ENCODE assay signal across 23 cellular contexts in genomic region chr1:98386675-98387440, GRCh38.
DNase-seq lines count a peak whose midpoint lies in the region; ATAC-seq and TF ChIP-seq lines count a peak whose summit lies in the region.
"Had no signal": no experiment of that assay in that cellular context is flagged by ENCODE, and none has a peak within 500 bp of the region (broad histone marks: within the 10 kb centered on the region; RNA-seq: fewer than 3 reads in every experiment).

No MANE protein-coding gene starts in this region.

- H3K36me3 ChIP-seq in DND-41 (ENCODE audit: insufficient read depth, low read length) (no peaks in the 10 kb centered on the region), mammary epithelial cell (ENCODE audit: insufficient read depth, low read length) (no peaks in the 10 kb centered on the region), spleen (no peaks in the 10 kb centered on the region)
- H3K36me3 ChIP-seq: heart left ventricle, left lung, vagina had no signal

- H2AFZ ChIP-seq in DND-41 (ENCODE audit: low read depth, low read length) (peak overlapping the region; percentile 68), mammary epithelial cell (ENCODE audit: low read depth, low read length) (peak overlapping the region; percentile 63)

- H3K79me2 ChIP-seq in DND-41 (ENCODE audit: insufficient read depth, low read length) (no peaks in the 10 kb centered on the region), mammary epithelial cell (ENCODE audit: insufficient read depth, low read length) (no peaks in the 10 kb centered on the region)

- H3K4me1 ChIP-seq in DND-41 (ENCODE audit: insufficient read depth, low read length) (peaks cover 55% of the 10 kb centered on the region), mammary epithelial cell (ENCODE audit: insufficient read depth, low read length) (peaks cover 52% of the 10 kb centered on the region), spleen (peaks cover 0 to 22% (median 6%) of the 10 kb centered on the region in 6 donors)

- in situ Hi-C loops in mammary epithelial cell (cut with MboI; ENCODE audit: low sequenced_read_pairs in 2 of 2) = no loop called here

- dilution Hi-C loops in mammary epithelial cell (cut with HindIII; ENCODE audit: low sequenced_read_pairs) = no loop called here

- H3K27me3 ChIP-seq in DND-41 (ENCODE audit: insufficient read depth, low read length, poor library complexity) = no peaks in the 10 kb centered on the region
- H3K27me3 ChIP-seq in mammary epithelial cell (ENCODE audit: insufficient read depth, low read length) = no peaks in the 10 kb centered on the region
- H3K27me3 ChIP-seq in spleen (replicated peaks in 1 of 7) = no peaks in the 10 kb centered on the region
- H3K27me3 ChIP-seq: heart left ventricle, left lung, vagina had no signal

- H3K4me3 ChIP-seq in DND-41 (ENCODE audit: low read depth in 1 of 2, low read length in 2 of 2) = no peak overlapping the region
- H3K4me3 ChIP-seq in mammary epithelial cell (replicated peaks in 1 of 3; ENCODE audit: insufficient read depth in 1 of 3, low read depth in 2 of 3, low read length in 3 of 3) = no peak overlapping the region
- H3K4me3 ChIP-seq in spleen = no peak overlapping the region
- H3K4me3 ChIP-seq: heart left ventricle, K562, left lung, vagina had no signal

- 96% methylated on average over 4 of the region's 4 CpGs for WGBS in mammary epithelial cell (ENCODE audit: low coverage, missing lambda C conversion rate)
- 87 to 96% (median 89%) methylated on average over 4 of the region's 4 CpGs for WGBS in spleen, 5 donors

- DNase-seq in DND-41 (no peak), NCI-H1105 treated with DMSO at 0.1 percent for 48 hours (lab: John Stamatoyannopoulos, UW) (peak; percentile 34), mammary epithelial cell (no peak), myocyte (ENCODE audit: low read depth) (peak; percentile 22), spleen (no peak), OCI-M1 (lab: John Stamatoyannopoulos, UW) (no peak), retina (no peak)
- DNase-seq: activated CD4-positive, alpha-beta memory T cell treated with anti-CD3 and anti-CD28 coated beads, Interleukin-2, amount 10 ng/mL, durations not matched to agents 7 days and 5 days; anterior cingulate cortex; caudate nucleus; CD4-positive, CD25-positive, alpha-beta regulatory T cell; H9; heart left ventricle; left lung; midbrain; NCI-H187; NCI-H510A; stimulated activated CD4-positive, alpha-beta T cell treated with anti-CD3 and anti-CD28 coated beads, Interleukin-2, amount 100 ng/mL, for 24 hours had no signal

- no peaks in the 10 kb centered on the region for H3K9me3 ChIP-seq in DND-41 (ENCODE audit: insufficient read depth, low read length, severe bottlenecking)
- H3K9me3 ChIP-seq in mammary epithelial cell (replicated peaks; ENCODE audit: insufficient read depth, low read length) = no peaks in the 10 kb centered on the region
- H3K9me3 ChIP-seq in spleen = no peaks in the 10 kb centered on the region
- H3K9me3 ChIP-seq: heart left ventricle, left lung, vagina had no signal

- no peak overlapping the region for H3K4me2 ChIP-seq in DND-41 (ENCODE audit: insufficient read depth, low read length)
- no peak overlapping the region for H3K4me2 ChIP-seq in mammary epithelial cell (ENCODE audit: insufficient read depth, low read depth, low read length)

- H4K20me1 ChIP-seq in DND-41 (ENCODE audit: insufficient read depth, low read length) (no peaks in the 10 kb centered on the region), mammary epithelial cell (ENCODE audit: insufficient read depth, low read length) (no peaks in the 10 kb centered on the region)

- H3K27ac ChIP-seq in DND-41 (ENCODE audit: low read length) (peak overlapping the region; percentile 99), mammary epithelial cell (ENCODE audit: insufficient read depth, low read depth, low read length) (peak overlapping the region; percentile 71), spleen (peak overlapping the region in 3 of 8 donors; percentile 61 to 73 (median 62))
- H3K27ac ChIP-seq: RWPE1, vagina had no signal

- BruUV-seq in mammary epithelial cell (replicated peaks; lab: Mats Ljungman, UMichigan) = no TSS peak

- TF ChIP-seq CTCF in DND-41 (IDR thresholded peaks at IDR 0.05; ENCODE audit: borderline replicate concordance, extremely low read depth, low read length, poor library complexity, severe bottlenecking) = no peak
- no peak for TF ChIP-seq CTCF in mammary epithelial cell (conservative IDR thresholded peaks at IDR 0.05 in 1 of 2, IDR thresholded peaks at IDR 0.05 in 1 of 2; ENCODE audit: extremely low read depth in 1 of 2, insufficient read depth in 1 of 2, low read depth in 1 of 2, low read length in 2 of 2)
- TF ChIP-seq CTCF in spleen (IDR thresholded peaks at IDR 0.05 in 8 of 11, conservative IDR thresholded peaks at IDR 0.05 in 3 of 11) = no peak

- CTCF ChIA-PET in mammary epithelial cell (lab: Charles Lee; ENCODE audit: low non-redundant PET) = no interaction called here

- intact Hi-C loops in mammary epithelial cell (cut with micrococcal nuclease) (no loop called here), spleen (cut with DNase I; ENCODE audit: low total_unique reads) (no loop called here)

- ATAC-seq in DND-41 (ENCODE audit: insufficient read depth, low read depth) = no peak
- ATAC-seq: activated CD4-positive, CD25-positive, alpha-beta regulatory T cell treated with anti-CD3 and anti-CD28 coated beads, Interleukin-2, amount 50 U/mL, for 24 hours; heart left ventricle; K562; left lung; stimulated activated memory B cell treated with anti-CD40 and anti-IgM and Interleukin-4, amounts not matched to agents 10 μg/mL and 1 μg/mL and 100 μg/mL, for 72 hours had no signal

- H3K9ac ChIP-seq in DND-41 (ENCODE audit: low read depth, low read length) = peak overlapping the region; percentile 0; the same call in 1 of the 2 replicates
- H3K9ac ChIP-seq in mammary epithelial cell (ENCODE audit: insufficient read depth, low read length) = no peak overlapping the region

- TF ChIP-seq POLR2A in spleen (IDR thresholded peaks at IDR 0.05) = no peak

Comparison
In these comparisons a context has a peak if more than half of its experiments do, and no peak if none do; other contexts are left out.
1. DNase-seq: peak in NCI-H1105 treated with DMSO at 0.1 percent for 48 hours (single experiment) and myocyte (single experiment); none in DND-41 (single experiment), mammary epithelial cell (single experiment), spleen (single experiment), OCI-M1 (single experiment) and retina (single experiment).